In the genomic region with DNA sequence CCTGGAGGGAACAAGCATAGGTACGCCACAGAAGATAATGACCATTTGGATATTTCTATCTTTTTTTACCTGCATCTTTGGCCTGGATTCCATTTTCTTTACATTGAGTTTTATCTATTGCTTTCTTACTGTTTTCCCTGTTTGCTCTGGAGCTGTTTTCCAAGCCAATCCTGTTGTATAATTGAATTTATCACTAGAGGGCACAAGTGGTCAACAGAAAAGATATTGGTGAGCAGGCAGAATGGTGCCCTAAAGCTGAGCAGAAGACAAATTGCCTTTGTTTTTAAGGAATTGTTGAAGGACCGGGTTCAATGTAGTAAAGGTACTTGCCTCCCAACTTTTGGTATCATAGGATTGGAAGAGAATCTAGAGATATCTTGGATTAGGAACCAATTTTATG, we compare ENCODE assay signal across 8 cellular contexts.
DNase-seq lines count a peak whose midpoint lies in the region; ATAC-seq, FAIRE-seq and TF ChIP-seq lines count a peak whose summit lies in the region.

No MANE protein-coding gene starts in this region.

- peak; percentile 14 to 69 (median 58) for TF ChIP-seq CTCF in heart right ventricle (IDR thresholded peaks at IDR 0.05)
- TF ChIP-seq CTCF in endothelial cell of umbilical vein (IDR thresholded peaks at IDR 0.05; ENCODE audit: extremely low read depth in 1 of 2, insufficient read depth in 1 of 2, low read depth in 1 of 2, low read length in 2 of 2): peak in 1 of 2 donors; percentile 12

- H3K27me3 ChIP-seq in heart right ventricle (peaks cover 0 to 44% (median 0%) of the 10 kb centered on the region in 7 donors), endothelial cell of umbilical vein (ENCODE audit: control insufficient read depth in 2 of 2, insufficient read depth in 2 of 2, low read length in 2 of 2) (no peaks in the 10 kb centered on the region)

- H3K4me3 ChIP-seq in heart right ventricle: no peak overlapping the region
- H3K4me3 ChIP-seq in endothelial cell of umbilical vein (replicated peaks in 1 of 3; ENCODE audit: insufficient read depth in 1 of 3, low read depth in 1 of 3, low read length in 3 of 3): no peak overlapping the region

- no peaks in the 10 kb centered on the region for H3K79me2 ChIP-seq in endothelial cell of umbilical vein (ENCODE audit: control insufficient read depth, insufficient read depth, low read length)

- BruUV-seq in endothelial cell of umbilical vein (replicated peaks; lab: Mats Ljungman, UMichigan): no TSS peak

- FAIRE-seq in endothelial cell of umbilical vein (lab: Jason Lieb, UNC): peak; percentile 28

- TF ChIP-seq POLR2A in endothelial cell of umbilical vein (IDR thresholded peaks at IDR 0.05; ENCODE audit: low read depth, low read length): no peak

- CTCF ChIA-PET in endothelial cell of umbilical vein (lab: Charles Lee): interaction anchor here (0.5 to 2.0 kb wide), 27 partner anchors 26 to 309 kb away, joined by 3 to 61 read pairs (median 5); a partner anchor contains a TSS

- H3K9ac ChIP-seq in endothelial cell of umbilical vein (replicated peaks; ENCODE audit: extremely low read depth, insufficient read depth, low read length): no peak overlapping the region

- H3K9me1 ChIP-seq in endothelial cell of umbilical vein (replicated peaks; ENCODE audit: control insufficient read depth, extremely low read depth, insufficient read depth, low read length): no peaks in the 10 kb centered on the region

- ATAC-seq in heart right ventricle (peak in 3 of 8 donors; percentile 19 to 47 (median 37)), HG02759 (IDR thresholded peaks at IDR 0.05; ENCODE audit: unreplicated experiment) (no peak)

- H2AFZ ChIP-seq in endothelial cell of umbilical vein (ENCODE audit: low read depth, low read length): no peak overlapping the region

- H3K4me2 ChIP-seq in endothelial cell of umbilical vein (ENCODE audit: insufficient read depth, low read length): no peak overlapping the region

- no peak for DNase-seq in heart right ventricle
- no peak for DNase-seq in cardiac septum (ENCODE audit: low spot score)
- DNase-seq in NCI-H526 treated with DMSO at 0.1 percent for 48 hours (lab: John Stamatoyannopoulos, UW): peak; percentile 3
- peak; percentile 32 for DNase-seq in endothelial cell of umbilical vein (ENCODE audit: low read depth, low spot score)
- peak; percentile 77 for DNase-seq in pons (ENCODE audit: low spot score)
- no peak for DNase-seq in RPMI8226
- DNase-seq in SHP77 treated with DMSO at 0.1 percent for 48 hours (lab: John Stamatoyannopoulos, UW): no peak

- 39 to 50% methylated on average over 2 of the region's 2 CpGs for whole genome bisulfite sequencing in heart right ventricle, 2 donors

- dilution Hi-C loops in endothelial cell of umbilical vein (cut with MboI; ENCODE audit: extremely low pct_ligation_motif_present, low sequenced_read_pairs): no loop called here

- intact Hi-C loops in heart right ventricle (cut with DNase I): loop anchor here in 7 of 10 donors (5.0 to 10.0 kb wide), 2 partner anchors 81 to 94 kb away; no protein-coding TSS in a partner anchor
- intact Hi-C loops in cardiac septum (cut with DNase I): loop anchor here (5.0 to 10.0 kb wide), 3 partner anchors 71 to 214 kb away; a partner anchor contains a TSS
- intact Hi-C loops in endothelial cell of umbilical vein (cut with micrococcal nuclease): loop anchor here (1.0 kb wide), 4 partner anchors 70 to 218 kb away; no protein-coding TSS in a partner anchor

- H3K9me3 ChIP-seq in heart right ventricle (no peaks in the 10 kb centered on the region), endothelial cell of umbilical vein (replicated peaks; ENCODE audit: control insufficient read depth, insufficient read depth, low read length) (no peaks in the 10 kb centered on the region)

- H3K27ac ChIP-seq in heart right ventricle (no peak overlapping the region), endothelial cell of umbilical vein (ENCODE audit: insufficient read depth, low read depth, low read length) (no peak overlapping the region)

- H4K20me1 ChIP-seq in endothelial cell of umbilical vein (replicated peaks; ENCODE audit: control insufficient read depth, extremely low read depth, insufficient read depth, low read length): no peaks in the 10 kb centered on the region

- H3K36me3 ChIP-seq in heart right ventricle: peaks cover 0 to 86% (median 19%) of the 10 kb centered on the region in 9 donors
- H3K36me3 ChIP-seq in endothelial cell of umbilical vein (ENCODE audit: control insufficient read depth in 2 of 2, extremely low read depth in 1 of 2, insufficient read depth in 2 of 2, low read length in 2 of 2): no peaks in the 10 kb centered on the region

- POLR2A ChIA-PET in endothelial cell of umbilical vein (lab: Charles Lee): no interaction called here

- H3K4me1 ChIP-seq in heart right ventricle: peaks cover 0 to 71% (median 17%) of the 10 kb centered on the region in 9 donors
- no peaks in the 10 kb centered on the region for H3K4me1 ChIP-seq in endothelial cell of umbilical vein (ENCODE audit: control insufficient read depth, extremely low read depth, insufficient read depth, low read length)

TF ChIP-seq in endothelial cell of umbilical vein, 7 proteins besides CTCF, POLR2A, EP300 and RAD21:
- no peak for TF ChIP-seq JUN (IDR thresholded peaks at IDR 0.05; ENCODE audit: borderline replicate concordance, insufficient read depth, insufficient read length, low read depth)
- TF ChIP-seq MYC (IDR thresholded peaks at IDR 0.05; ENCODE audit: low read depth, low read length): no peak
- no peak for TF ChIP-seq GATA2 (IDR thresholded peaks at IDR 0.05; ENCODE audit: insufficient read depth, insufficient read length, low read depth, low read length)
- TF ChIP-seq EZH2 (IDR thresholded peaks at IDR 0.05; ENCODE audit: borderline replicate concordance, low read depth, low read length, severe bottlenecking): no peak
- TF ChIP-seq POLR2AphosphoS5 (IDR thresholded peaks at IDR 0.05; ENCODE audit: insufficient read depth, low read depth, low read length): no peak
- TF ChIP-seq, protein P1, sequence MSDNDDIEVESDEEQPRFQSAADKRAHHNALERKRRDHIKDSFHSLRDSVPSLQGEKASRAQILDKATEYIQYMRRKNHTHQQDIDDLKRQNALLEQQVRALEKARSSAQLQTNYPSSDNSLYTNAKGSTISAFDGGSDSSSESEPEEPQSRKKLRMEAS (IDR thresholded peaks at IDR 0.05; ENCODE audit: insufficient read depth, insufficient read length): no peak
- TF ChIP-seq FOS (IDR thresholded peaks at IDR 0.05; ENCODE audit: borderline replicate concordance, insufficient read depth, low read length): no peak

Comparison
In these comparisons a context has a peak if more than half of its experiments do, and no peak if none do; other contexts are left out.
1. DNase-seq: peak in NCI-H526 treated with DMSO at 0.1 percent for 48 hours (single experiment), endothelial cell of umbilical vein (single experiment) and pons (single experiment); none in heart right ventricle (0 of 2), cardiac septum (single experiment), RPMI8226 (single experiment) and SHP77 treated with DMSO at 0.1 percent for 48 hours (single experiment).